In genomic region chr2:1210352-1210751, GRCh38 we compare ENCODE assay signal across 28 cellular contexts.
DNase-seq lines count a peak whose midpoint lies in the region; ATAC-seq, FAIRE-seq and TF ChIP-seq lines count a peak whose summit lies in the region.
"Had no signal": no experiment of that assay in that cellular context is flagged by ENCODE, and none has a peak within 500 bp of the region (broad histone marks: within the 10 kb centered on the region; RNA-seq: fewer than 3 reads in every experiment).

No MANE protein-coding gene starts in this region.

- intact Hi-C loops in PC-3 (cut with micrococcal nuclease) (no loop called here), CD14-positive monocyte (cut with micrococcal nuclease) (no loop called here)

- no peak for FAIRE-seq in urothelium cell line (lab: Jason Lieb, UNC)
- FAIRE-seq: A549, GM12878 had no signal

- H3K4me1 ChIP-seq in PC-3 (ENCODE audit: insufficient read depth, low read length), result no peaks in the 10 kb centered on the region
- H3K4me1 ChIP-seq: A549, Caco-2 had no signal

- H3K27me3 Mint-ChIP-seq in activated naive CD8-positive, alpha-beta T cell treated with anti-CD3 and anti-CD28 coated beads, Interleukin-2, amount 50 U/mL, for 24 hours, result no peaks in the 10 kb centered on the region
- no peaks in the 10 kb centered on the region for H3K27me3 Mint-ChIP-seq in CD14-positive monocyte (ENCODE audit: low read depth in 3 of 3)

- no peak overlapping the region for H3K27ac ChIP-seq in PC-3 (ENCODE audit: low read length)
- H3K27ac ChIP-seq: A549, PC-9 had no signal

- no peak for DNase-seq in activated naive CD4-positive, alpha-beta T cell treated with anti-CD3 and anti-CD28 coated beads, Interleukin-2, amount 50 U/mL, for 72 hours (ENCODE audit: low spot score in 2 of 2)
- no peak for DNase-seq in activated naive CD4-positive, alpha-beta T cell treated with anti-CD3 and anti-CD28 coated beads, Interleukin-2, amount 50 U/mL, for 16 hours
- DNase-seq in PC-3, result no peak
- DNase-seq in activated naive CD8-positive, alpha-beta T cell treated with anti-CD3 and anti-CD28 coated beads, Interleukin-2, amount 50 U/mL, for 24 hours, result no peak
- DNase-seq in urothelium cell line (ENCODE audit: low spot score), result no peak
- DNase-seq in CD14-positive monocyte (ENCODE audit: low spot score), result no peak
- DNase-seq: C1 segment of cervical spinal cord; Caco-2; CD8-positive, alpha-beta T cell; EL; GDM1; H9; KBM-7; MG63; NCI-H1105 treated with DMSO at 0.1 percent for 48 hours; NCI-H146; NCI-H2029; NCI-H446; NCI-H524 treated with DMSO at 0.1 percent for 48 hours; NCI-H82; NK-92 treated with Interleukin-12 subunit alpha and Interleukin-12 subunit beta, amount 100 ng/mL, for 24 hours; PC-9; RPMI8226; SHP77 had no signal

- no peak overlapping the region for H3K9ac ChIP-seq in PC-3 (ENCODE audit: low read length)

- ATAC-seq in activated naive CD4-positive, alpha-beta T cell treated with anti-CD3 and anti-CD28 coated beads, Interleukin-2, amount 50 U/mL, for 72 hours, result peak; percentile 61 to 85
- no peak for ATAC-seq in PC-3
- peak; percentile 40 for ATAC-seq in activated naive CD8-positive, alpha-beta T cell treated with anti-CD3 and anti-CD28 coated beads, Interleukin-2, amount 50 U/mL, for 24 hours
- no peak for ATAC-seq in GM21717 (IDR thresholded peaks at IDR 0.05; ENCODE audit: unreplicated experiment)
- ATAC-seq: A549; CD8-positive, alpha-beta T cell; GM12878; GM23338 had no signal

- H3K9me2 ChIP-seq in PC-3 (replicated peaks; ENCODE audit: low read length), result no peaks in the 10 kb centered on the region

- no peak for TF ChIP-seq CTCF in PC-3 (conservative IDR thresholded peaks at IDR 0.05; ENCODE audit: low read depth, low read length)
- no peak for TF ChIP-seq CTCF in CD14-positive monocyte (IDR thresholded peaks at IDR 0.05)

- no peak overlapping the region for H3K4me3 Mint-ChIP-seq in activated naive CD8-positive, alpha-beta T cell treated with anti-CD3 and anti-CD28 coated beads, Interleukin-2, amount 50 U/mL, for 24 hours
- H3K4me3 Mint-ChIP-seq in CD14-positive monocyte, result no peak overlapping the region
- H3K4me3 Mint-ChIP-seq: CD8-positive, alpha-beta T cell; GM23338; H9 had no signal

- H4K20me1 ChIP-seq in PC-3 (ENCODE audit: low read length), result no peaks in the 10 kb centered on the region

- H3K36me3 Mint-ChIP-seq in activated naive CD4-positive, alpha-beta T cell treated with anti-CD3 and anti-CD28 coated beads, Interleukin-2, amount 50 U/mL, for 72 hours, result peaks cover 14 to 17% of the 10 kb centered on the region in 2 donors
- H3K36me3 Mint-ChIP-seq in activated naive CD8-positive, alpha-beta T cell treated with anti-CD3 and anti-CD28 coated beads, Interleukin-2, amount 50 U/mL, for 24 hours (ENCODE audit: low read depth), result peaks cover 13% of the 10 kb centered on the region
- no peaks in the 10 kb centered on the region for H3K36me3 Mint-ChIP-seq in CD14-positive monocyte

- POLR2A ChIA-PET in PC-3 (lab: Charles Lee; ENCODE audit: unreplicated experiment), result no interaction called here

- no peak overlapping the region for H3K27ac Mint-ChIP-seq in activated naive CD4-positive, alpha-beta T cell treated with anti-CD3 and anti-CD28 coated beads, Interleukin-2, amount 50 U/mL, for 72 hours
- H3K27ac Mint-ChIP-seq in activated naive CD8-positive, alpha-beta T cell treated with anti-CD3 and anti-CD28 coated beads, Interleukin-2, amount 50 U/mL, for 24 hours, result no peak overlapping the region
- no peak overlapping the region for H3K27ac Mint-ChIP-seq in CD14-positive monocyte
- H3K27ac Mint-ChIP-seq: CD8-positive, alpha-beta T cell; GM23338; H9 had no signal

- H3K4me3 ChIP-seq in PC-3 (ENCODE audit: low read length), result no peak overlapping the region
- H3K4me3 ChIP-seq: A549, GM12878, GM23338, MG63, PC-9 had no signal

- H3K4me2 ChIP-seq in PC-3 (ENCODE audit: low read length), result peak overlapping the region; percentile 28; the same call in 1 of the 2 replicates
- H3K4me2 ChIP-seq: A549, GM23338, PC-9 had no signal

- no peak overlapping the region for H2AFZ ChIP-seq in PC-3 (ENCODE audit: low read length)
- H2AFZ ChIP-seq: GM23338, PC-9 had no signal

- H3K27me3 ChIP-seq in PC-3 (ENCODE audit: low read length), result peaks cover 52% of the 10 kb centered on the region
- H3K27me3 ChIP-seq: MG63 had no signal

- no peaks in the 10 kb centered on the region for H3K79me2 ChIP-seq in PC-3 (ENCODE audit: low read length)

- peaks cover 13 to 19% of the 10 kb centered on the region in 2 donors for H3K9me3 Mint-ChIP-seq in activated naive CD4-positive, alpha-beta T cell treated with anti-CD3 and anti-CD28 coated beads, Interleukin-2, amount 50 U/mL, for 72 hours
- H3K9me3 Mint-ChIP-seq in activated naive CD8-positive, alpha-beta T cell treated with anti-CD3 and anti-CD28 coated beads, Interleukin-2, amount 50 U/mL, for 24 hours, result peaks cover 20% of the 10 kb centered on the region
- H3K9me3 Mint-ChIP-seq in CD14-positive monocyte, result peaks cover 0 to 5% (median 2%) of the 10 kb centered on the region in 7 donors

- BruUV-seq in PC-3 (replicated peaks; lab: Mats Ljungman, UMichigan), result no TSS peak

- peaks cover 2% of the 10 kb centered on the region for H3K4me1 Mint-ChIP-seq in activated naive CD8-positive, alpha-beta T cell treated with anti-CD3 and anti-CD28 coated beads, Interleukin-2, amount 50 U/mL, for 24 hours
- no peaks in the 10 kb centered on the region for H3K4me1 Mint-ChIP-seq in CD14-positive monocyte
- H3K4me1 Mint-ChIP-seq: GM23338, H9 had no signal

- no peaks in the 10 kb centered on the region for H3K36me3 ChIP-seq in PC-3 (ENCODE audit: low read depth, low read length)
- H3K36me3 ChIP-seq: MG63 had no signal

- CTCF ChIA-PET in PC-3 (lab: Charles Lee), result no interaction called here

- H3F3A ChIP-seq in PC-3 (ENCODE audit: low read length, unreplicated experiment), result no peaks in the 10 kb centered on the region

- 0 out of 2 replicates have a peak, but pooled peaks cover 11% of the 10 kb centered on the region for H3K9me3 ChIP-seq in PC-3 (ENCODE audit: low read length)
- H3K9me3 ChIP-seq: MG63 had no signal

Comparison
In these comparisons a context has a peak if more than half of its experiments do, and no peak if none do; other contexts are left out.
1. ATAC-seq: peak in activated naive CD4-positive, alpha-beta T cell treated with anti-CD3 and anti-CD28 coated beads, Interleukin-2, amount 50 U/mL, for 72 hours (2 of 2) and activated naive CD8-positive, alpha-beta T cell treated with anti-CD3 and anti-CD28 coated beads, Interleukin-2, amount 50 U/mL, for 24 hours (single experiment); none in PC-3 (single experiment) and GM21717 (single experiment).